Comparison of ENCODE assay signal across 24 cellular contexts in the genomic region with DNA sequence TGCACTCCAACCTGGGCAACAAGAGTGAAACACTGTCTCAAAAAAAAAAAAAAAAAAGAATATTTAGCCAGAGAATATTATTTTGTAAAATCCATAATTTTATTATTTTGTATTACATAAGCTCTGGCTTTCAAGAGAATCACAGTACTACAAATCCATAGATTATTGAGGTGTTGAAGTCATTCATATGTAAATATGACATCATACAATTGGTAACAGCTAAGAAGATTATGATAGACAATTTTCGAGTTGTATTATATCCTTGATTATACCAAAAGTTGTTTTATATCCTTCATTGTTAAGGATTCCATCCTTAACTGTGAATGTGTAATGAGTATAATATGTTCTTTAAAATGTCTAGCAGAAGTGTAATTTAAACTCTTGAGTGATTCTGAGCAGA.
"Had no signal": no experiment of that assay in that cellular context is flagged by ENCODE, and none has a peak within 500 bp of the region (broad histone marks: within the 10 kb centered on the region; RNA-seq: fewer than 3 reads in every experiment).

No MANE protein-coding gene starts in this region.

- H3K36me3 ChIP-seq: lower lobe of right lung, pancreas, prostate gland, sigmoid colon, spleen, suprapubic skin, tibial nerve, uterus had no signal

- H3K4me1 ChIP-seq: lower lobe of right lung, pancreas, prostate gland, uterus had no signal

- DNase-seq: hypothalamus; immature natural killer cell; kidney; left colon; lower lobe of right lung; mammary epithelial cell; mesenchymal stem cell; naive thymus-derived CD8-positive, alpha-beta T cell; nucleus accumbens; pancreas; posterior cingulate gyrus; retina; right cardiac atrium; sigmoid colon; small intestine; spleen; stimulated activated CD4-positive, alpha-beta T cell treated with anti-CD3 and anti-CD28 coated beads, Interleukin-4, amount 100 ng/mL, for 24 hours; stimulated activated naive CD4-positive, alpha-beta T cell; uterus had no signal

- H3K9me3 ChIP-seq: lower lobe of right lung, pancreas, prostate gland, sigmoid colon, spleen, suprapubic skin, tibial nerve, uterus had no signal

- H3K27me3 ChIP-seq: pancreas, sigmoid colon, suprapubic skin, tibial nerve, uterus had no signal

- ATAC-seq: left colon; lower lobe of right lung; naive thymus-derived CD8-positive, alpha-beta T cell; pancreas; right cardiac atrium; stimulated activated effector memory CD8-positive, alpha-beta T cell treated with anti-CD3 and anti-CD28 coated beads, Interleukin-12 subunit alpha, Interleukin-12 subunit beta, amount 100 ng/mL, for 72 hours had no signal

- FAIRE-seq: islet of Langerhans, kidney, small intestine had no signal

- H3K4me3 ChIP-seq: lower lobe of right lung, pancreas, prostate gland, sigmoid colon, spleen, suprapubic skin, tibial nerve, uterus had no signal

- H3K27ac ChIP-seq: lower lobe of right lung, pancreas, prostate gland, sigmoid colon, spleen, suprapubic skin, tibial nerve, uterus had no signal
